Comparison of ENCODE assay signal across 13 cellular contexts in genomic region chr15:49152552-49153337, GRCh38. TPM values are rescaled to one million over a fixed set of nuclear protein-coding genes. Genes with fewer than 3 reads are reported as not detected.
DNase-seq lines count a peak whose midpoint lies in the region; ATAC-seq and TF ChIP-seq lines count a peak whose summit lies in the region.
"Had no signal": no experiment of that assay in that cellular context is flagged by ENCODE, and none has a peak within 500 bp of the region (broad histone marks: within the 10 kb centered on the region; RNA-seq: fewer than 3 reads in every experiment).

No MANE protein-coding gene starts in this region.

- TF ChIP-seq CTCF in NB4 (IDR thresholded peaks at IDR 0.05; ENCODE audit: low read depth, low read length), result no peak
- TF ChIP-seq CTCF in psoas muscle (IDR thresholded peaks at IDR 0.05), result no peak

- WGBS in psoas muscle, 3 donors, result 86 to 93% (median 91%) methylated on average over 9 of the region's 9 CpGs

- ATAC-seq in activated T-cell treated with anti-CD3 and anti-CD28 coated beads, Interleukin-2, amount 50 U/mL, for 72 hours (replicated peaks in 1 of 2), result no peak
- no peak for ATAC-seq in effector memory CD8-positive, alpha-beta T cell (replicated peaks)
- no peak for ATAC-seq in psoas muscle
- ATAC-seq: Panc1 had no signal

- no peaks in the 10 kb centered on the region for H3K9me3 Mint-ChIP-seq in activated T-cell treated with anti-CD3 and anti-CD28 coated beads, Interleukin-2, amount 50 U/mL, for 72 hours
- H3K9me3 Mint-ChIP-seq in effector memory CD8-positive, alpha-beta T cell, result no peaks in the 10 kb centered on the region

- H3K4me3 ChIP-seq in NB4 (ENCODE audit: low read depth, low read length), result peak overlapping the region; percentile 23
- peak overlapping the region; percentile 91 for H3K4me3 ChIP-seq in psoas muscle

- no peaks in the 10 kb centered on the region for H3K27me3 Mint-ChIP-seq in activated T-cell treated with anti-CD3 and anti-CD28 coated beads, Interleukin-2, amount 50 U/mL, for 72 hours (ENCODE audit: low read depth)
- no peaks in the 10 kb centered on the region for H3K27me3 Mint-ChIP-seq in effector memory CD8-positive, alpha-beta T cell

- no peaks in the 10 kb centered on the region for H3K9me3 ChIP-seq in psoas muscle

- H3K36me3 Mint-ChIP-seq in activated T-cell treated with anti-CD3 and anti-CD28 coated beads, Interleukin-2, amount 50 U/mL, for 72 hours (ENCODE audit: insufficient read depth in 2 of 2), result peaks cover 4 to 5% of the 10 kb centered on the region in 2 donors
- H3K36me3 Mint-ChIP-seq in effector memory CD8-positive, alpha-beta T cell (ENCODE audit: insufficient read depth), result peaks cover 30% of the 10 kb centered on the region

- H3K36me3 ChIP-seq in psoas muscle (ENCODE audit: insufficient read depth in 1 of 2, low read depth in 1 of 2), result no peaks in the 10 kb centered on the region

- H3K4me3 Mint-ChIP-seq in activated T-cell treated with anti-CD3 and anti-CD28 coated beads, Interleukin-2, amount 50 U/mL, for 72 hours, result peak overlapping the region; percentile 75 to 99
- H3K4me3 Mint-ChIP-seq in effector memory CD8-positive, alpha-beta T cell, result peak overlapping the region; percentile 33 to 100

- no peaks in the 10 kb centered on the region for H3K27me3 ChIP-seq in psoas muscle (ENCODE audit: insufficient read depth in 3 of 3, low read length in 2 of 3)

- H3K27ac Mint-ChIP-seq in activated T-cell treated with anti-CD3 and anti-CD28 coated beads, Interleukin-2, amount 50 U/mL, for 72 hours, result peak overlapping the region; percentile 82
- peak overlapping the region in 1 of 2 donors; percentile 5 for H3K27ac Mint-ChIP-seq in effector memory CD8-positive, alpha-beta T cell

- intact Hi-C loops in psoas muscle (cut with DNase I), result loop anchor here in 1 of 2 donors (10.0 kb wide), 2 partner anchors 288 to 472 kb away; partner anchors contain the start of genes DTWD1 and FAM227B

- no peak for TF ChIP-seq POLR2A in NB4 (IDR thresholded peaks at IDR 0.05; ENCODE audit: extremely low read depth, insufficient read length)

- H3K4me1 ChIP-seq in psoas muscle, result peaks cover 44% of the 10 kb centered on the region

- no peak for DNase-seq in activated T-cell treated with anti-CD3 and anti-CD28 coated beads, Interleukin-2, amount 50 U/mL, for 72 hours
- DNase-seq in activated T-cell treated with anti-CD3 and anti-CD28 coated beads for 4 hours (no peak), NB4 (ENCODE audit: low read depth) (no peak), psoas muscle (no peak), DMS153 treated with DMSO at 0.1 percent for 48 hours (lab: John Stamatoyannopoulos, UW; ENCODE audit: unreplicated experiment) (no peak), medulla oblongata (ENCODE audit: extremely low spot score) (no peak), HuH-7.5 (ENCODE audit: low spot score) (no peak)
- DNase-seq in effector memory CD8-positive, alpha-beta T cell, result no peak
- DNase-seq: amygdala, dermis blood vessel endothelial cell, HCEC 1CT, NCI-H1105 had no signal

- no peak overlapping the region for H3K27ac ChIP-seq in psoas muscle

- H3K4me1 Mint-ChIP-seq in activated T-cell treated with anti-CD3 and anti-CD28 coated beads, Interleukin-2, amount 50 U/mL, for 72 hours (ENCODE audit: low read depth), result peaks cover 64% of the 10 kb centered on the region
- peaks cover 44 to 58% of the 10 kb centered on the region in 2 donors for H3K4me1 Mint-ChIP-seq in effector memory CD8-positive, alpha-beta T cell (ENCODE audit: low read depth in 2 of 2)

RNA-seq across cellular contexts. Expression of gene COPS2, which starts 2.7 kb away (rescaled TPM):
- total RNA-seq in activated T-cell treated with anti-CD3 and anti-CD28 coated beads, Interleukin-2, amount 50 U/mL, for 72 hours, result 10 to 100 TPM; 64.6 to 71.3 TPM
- total RNA-seq in psoas muscle, result 100 to 1,000 TPM; 109 to 160 (median 137) TPM
- 100 to 1,000 TPM in 1 of 3 donors, 10 to 100 TPM in 2; 95.6 to 243 (median 99.1) TPM for polyA plus RNA-seq in psoas muscle

RNA-seq across cellular contexts. Expression of gene GALK2, which starts 17.3 kb away (rescaled TPM):
- total RNA-seq in activated T-cell treated with anti-CD3 and anti-CD28 coated beads, Interleukin-2, amount 50 U/mL, for 72 hours, result 10 to 100 TPM; 27.3 to 37.8 TPM
- total RNA-seq in psoas muscle, result 10 to 100 TPM; 14.8 to 21.3 (median 16.6) TPM
- 10 to 100 TPM; 14.7 to 36.0 (median 16.3) TPM for polyA plus RNA-seq in psoas muscle
